9 cellular contexts compared by ENCODE assay signal in genomic region chr2:159822478-159822833, GRCh38. TPM values are rescaled to one million over a fixed set of nuclear protein-coding genes. Genes with fewer than 3 reads are reported as not detected.
DNase-seq lines count a peak whose midpoint lies in the region; ATAC-seq, FAIRE-seq and TF ChIP-seq lines count a peak whose summit lies in the region.
"Not testable (repeated sequence)": the region's sequence is repeated elsewhere in the genome, so short reads cannot be mapped to it uniquely, and the experiment has no call there.
"Had no signal": no experiment of that assay in that cellular context is flagged by ENCODE, and none has a peak within 500 bp of the region (broad histone marks: within the 10 kb centered on the region; RNA-seq: fewer than 3 reads in every experiment).

No MANE protein-coding gene starts in this region.

- not testable (repeated sequence) for H3K9me1 ChIP-seq in IMR-90 (ENCODE audit: insufficient read depth, low read length)

- in situ Hi-C loops in IMR-90 (cut with MboI; ENCODE audit: low sequenced_read_pairs); HepG2 (cut with HindIII; ENCODE audit: extremely low pct_ligation_motif_present, low pct_unique_long_range_greater_than_20kb): not testable (repeated sequence)

- TF ChIP-seq RAD21 in A549 (conservative IDR thresholded peaks at IDR 0.05 in 1 of 2, IDR thresholded peaks at IDR 0.05 in 1 of 2); IMR-90 (IDR thresholded peaks at IDR 0.05; ENCODE audit: low read length); HepG2 (CRISPR knock-in tag; IDR thresholded peaks at IDR 0.05): not testable (repeated sequence)

- not testable (repeated sequence) for DNase-seq in A549 (ENCODE audit: low read depth in 1 of 2, low spot score in 1 of 2); Caco-2; IMR-90; PC-3; fibroblast of lung (ENCODE audit: low read depth in 2 of 2); hepatocyte (ENCODE audit: low spot score); left colon; HepG2 (ENCODE audit: low spot score)

- not testable (repeated sequence) for H2AK9ac ChIP-seq in IMR-90 (replicated peaks; ENCODE audit: low read depth, low read length, poor library complexity)

- not testable (repeated sequence) for H3K27me3 Mint-ChIP-seq in Caco-2 (ENCODE audit: insufficient read depth, unreplicated experiment)

- dilution Hi-C loops in IMR-90 (cut with HindIII; ENCODE audit: low sequenced_read_pairs, unreplicated experiment) = not testable (repeated sequence)

- H4K20me1 ChIP-seq in IMR-90 (ENCODE audit: insufficient read depth, low read length); PC-3 (ENCODE audit: low read length); fibroblast of lung (ENCODE audit: control insufficient read depth, extremely low read depth, insufficient read depth, low read length); hepatocyte (ENCODE audit: insufficient read depth, poor library complexity, severe bottlenecking); HepG2 (ENCODE audit: insufficient read depth, low read length): not testable (repeated sequence)

- not testable (repeated sequence) for H3K9me3 ChIP-seq in A549; Caco-2; IMR-90 (ENCODE audit: control insufficient read depth, insufficient read depth, low read length); PC-3 (ENCODE audit: low read length); fibroblast of lung (ENCODE audit: control insufficient read depth, insufficient read depth, low read depth, low read length); hepatocyte (ENCODE audit: low read depth); HepG2 (ENCODE audit: low read length)

- not testable (repeated sequence) for H3K14ac ChIP-seq in IMR-90 (replicated peaks; ENCODE audit: low read depth, low read length)

- CTCF ChIA-PET in A549 (lab: Yijun Ruan, JAX) = interaction anchor here (0.7 to 0.9 kb wide), 2 partner anchors 14 to 146 kb away, joined by 3 read pairs; no protein-coding TSS in a partner anchor
- CTCF ChIA-PET in Caco-2 (lab: Charles Lee) = interaction anchor here (1.3 to 1.7 kb wide), 2 partner anchors 99 to 145 kb away, joined by 3 to 7 read pairs; no protein-coding TSS in a partner anchor
- CTCF ChIA-PET in IMR-90 (lab: Yijun Ruan, JAX) = interaction anchor here (0.6 kb wide), 1 partner anchor 1017 kb away, joined by 3 read pairs; no protein-coding TSS in a partner anchor
- CTCF ChIA-PET in PC-3 (lab: Charles Lee); HepG2 (lab: Yijun Ruan, JAX; ENCODE audit: low intra/inter-chr PET ratio, low total read pairs): not testable (repeated sequence)

- H3K27me3 ChIP-seq in Caco-2 (replicated peaks; ENCODE audit: control insufficient read depth, insufficient read depth, low read length); IMR-90 (ENCODE audit: control insufficient read depth, insufficient read depth, low read length); PC-3 (ENCODE audit: low read length); fibroblast of lung (ENCODE audit: control insufficient read depth, insufficient read depth, low read length); hepatocyte; HepG2 (ENCODE audit: control insufficient read depth in 1 of 2, insufficient read depth in 2 of 2, low read length in 2 of 2): not testable (repeated sequence)

- H2BK5ac ChIP-seq in IMR-90 (ENCODE audit: low read depth, low read length, poor library complexity, severe bottlenecking) = not testable (repeated sequence)

- not testable (repeated sequence) for H2BK20ac ChIP-seq in IMR-90 (ENCODE audit: low read depth, low read length)

- H3K18ac ChIP-seq in IMR-90 (ENCODE audit: low read depth, low read length) = not testable (repeated sequence)

- not testable (repeated sequence) for H4K91ac ChIP-seq in IMR-90 (ENCODE audit: insufficient read depth, low read depth, low read length)

- not testable (repeated sequence) for H4K8ac ChIP-seq in IMR-90 (ENCODE audit: low read depth in 2 of 2, low read length in 2 of 2)

- H3K36me3 Mint-ChIP-seq in Caco-2 (ENCODE audit: insufficient read depth, unreplicated experiment) = not testable (repeated sequence)

- not testable (repeated sequence) for H3K4me1 ChIP-seq in A549; IMR-90 (ENCODE audit: control insufficient read depth, insufficient read depth, low read length); PC-3 (ENCODE audit: insufficient read depth, low read length); fibroblast of lung (ENCODE audit: control insufficient read depth, extremely low read depth, insufficient read depth, low read length); hepatocyte (ENCODE audit: insufficient read depth)
- peaks cover 10% of the 10 kb centered on the region; the same call in 1 of the 2 replicates for H3K4me1 ChIP-seq in Caco-2
- peaks cover 14% of the 10 kb centered on the region for H3K4me1 ChIP-seq in HepG2 (ENCODE audit: insufficient read depth, low read length)

- not testable (repeated sequence) for H3K56ac ChIP-seq in IMR-90 (ENCODE audit: extremely low read depth, insufficient read depth, low read length)

- TF ChIP-seq EP300 in A549 (IDR thresholded peaks at IDR 0.05); HepG2 (IDR thresholded peaks at IDR 0.05; ENCODE audit: low read depth in 2 of 2, low read length in 2 of 2); HepG2 (CRISPR knock-in tag; IDR thresholded peaks at IDR 0.05; ENCODE audit: borderline replicate concordance): not testable (repeated sequence)

- H2AFZ ChIP-seq in IMR-90 (replicated peaks; ENCODE audit: low read length, poor library complexity) (peak overlapping the region; percentile 51), PC-3 (ENCODE audit: low read length) (peak overlapping the region; percentile 4; the same call in 1 of the 2 replicates), fibroblast of lung (ENCODE audit: low read length) (peak overlapping the region; percentile 23), HepG2 (ENCODE audit: low read length) (peak overlapping the region; percentile 66)
- not testable (repeated sequence) for H2AFZ ChIP-seq in hepatocyte

- POLR2A ChIA-PET in A549 (lab: Yijun Ruan, JAX); Caco-2 (lab: Charles Lee); IMR-90 (lab: Charles Lee; ENCODE audit: unreplicated experiment); PC-3 (lab: Charles Lee; ENCODE audit: unreplicated experiment): not testable (repeated sequence)
- POLR2A ChIA-PET in HepG2 (lab: Yijun Ruan, JAX) = interaction anchor here (1.2 kb wide), 1 partner anchor 84 kb away, joined by 3 read pairs; no protein-coding TSS in a partner anchor

- H3K9me2 ChIP-seq in PC-3 (replicated peaks; ENCODE audit: low read length); hepatocyte (replicated peaks; ENCODE audit: insufficient read depth): not testable (repeated sequence)

- not testable (repeated sequence) for H4K5ac ChIP-seq in IMR-90 (ENCODE audit: low read depth, low read length)

- H3K4me3 ChIP-seq in A549 = peak overlapping the region; percentile 28; the same call in 1 of the 3 replicates
- H3K4me3 ChIP-seq in Caco-2 (ENCODE audit: low read depth, low read length); IMR-90 (ENCODE audit: insufficient read depth, low read depth, low read length); PC-3 (ENCODE audit: low read length); fibroblast of lung (replicated peaks in 1 of 4; ENCODE audit: control extremely low read depth in 1 of 4, insufficient read depth in 1 of 4, low read depth in 3 of 4, low read length in 4 of 4); hepatocyte: not testable (repeated sequence)
- peak overlapping the region; percentile 54 to 66 (median 56); a peak in 5 of 6 replicates for H3K4me3 ChIP-seq in HepG2 (replicated peaks in 1 of 3; ENCODE audit: insufficient read depth in 1 of 3, low read depth in 2 of 3, low read length in 3 of 3)

- WGBS in A549 (ENCODE audit: missing lambda C conversion rate) = 67% methylated on average over 4 of the region's 4 CpGs
- WGBS in IMR-90 (ENCODE audit: extremely low coverage in 2 of 2, insufficient read length in 1 of 2), 2 experiments = 20% methylated on average over 1 of the region's 4 CpGs; no CpG with 5 or more reads in 1 of the 2 experiments
- WGBS in hepatocyte (ENCODE audit: low lambda C conversion rate, missing lambda C conversion rate) = 88% methylated on average over 4 of the region's 4 CpGs
- WGBS in HepG2 (ENCODE audit: low lambda C conversion rate) = 32% methylated on average over 4 of the region's 4 CpGs

- H3K4me2 ChIP-seq in A549 (peak overlapping the region; percentile 65), HepG2 (ENCODE audit: low read depth, low read length) (peak overlapping the region; percentile 89)
- H3K4me2 ChIP-seq in IMR-90 (ENCODE audit: low read depth, low read length); PC-3 (ENCODE audit: low read length); fibroblast of lung (ENCODE audit: extremely low read depth, insufficient read depth, low read length); hepatocyte: not testable (repeated sequence)

- H3F3A ChIP-seq in PC-3 (ENCODE audit: low read length, unreplicated experiment) = not testable (repeated sequence)

- not testable (repeated sequence) for BruUV-seq in Caco-2 (replicated peaks; lab: Mats Ljungman, UMichigan); IMR-90 (replicated peaks; lab: Mats Ljungman, UMichigan); PC-3 (replicated peaks; lab: Mats Ljungman, UMichigan); HepG2 (replicated peaks; lab: Mats Ljungman, UMichigan)

- H3K79me1 ChIP-seq in IMR-90 (ENCODE audit: low read depth in 1 of 2, low read length in 2 of 2) = not testable (repeated sequence)

- not testable (repeated sequence) for TF ChIP-seq CTCF in A549 (IDR thresholded peaks at IDR 0.05); Caco-2 (IDR thresholded peaks at IDR 0.05; ENCODE audit: insufficient read depth in 1 of 2, low read depth in 1 of 2, low read length in 1 of 2, severe bottlenecking in 1 of 2, unreplicated experiment in 1 of 2); IMR-90 (conservative IDR thresholded peaks at IDR 0.05; ENCODE audit: low read depth, low read length); PC-3 (conservative IDR thresholded peaks at IDR 0.05; ENCODE audit: low read depth, low read length); fibroblast of lung (conservative IDR thresholded peaks at IDR 0.05 in 1 of 2, IDR thresholded peaks at IDR 0.05 in 1 of 2; ENCODE audit: low read depth in 1 of 2, low read length in 2 of 2); hepatocyte (IDR thresholded peaks at IDR 0.05; ENCODE audit: poor library complexity); HepG2 (CRISPR knock-in tag; IDR thresholded peaks at IDR 0.05)

- H3K27ac ChIP-seq in A549 (peak overlapping the region in 1 of 2 experiments; percentile 68; a peak in 3 of 6 replicates), hepatocyte (peak overlapping the region; percentile 37)
- not testable (repeated sequence) for H3K27ac ChIP-seq in IMR-90 (ENCODE audit: insufficient read depth, low read length); PC-3 (ENCODE audit: low read length); fibroblast of lung (ENCODE audit: insufficient read depth, low read length); HepG2 (ENCODE audit: extremely low read length, insufficient read depth, low read length)

- intact Hi-C loops in Caco-2 (cut with micrococcal nuclease; ENCODE audit: unreplicated experiment); IMR-90 (cut with micrococcal nuclease); PC-3 (cut with micrococcal nuclease); left colon (cut with DNase I, micrococcal nuclease): not testable (repeated sequence)
- intact Hi-C loops in HepG2 (cut with micrococcal nuclease; ENCODE audit: unreplicated experiment) = loop anchor here (1.0 kb wide), 1 partner anchor 84 kb away; no protein-coding TSS in a partner anchor

- H3K23ac ChIP-seq in IMR-90 (ENCODE audit: low read depth, low read length) = not testable (repeated sequence)

- not testable (repeated sequence) for H3K9ac ChIP-seq in IMR-90 (ENCODE audit: low read depth, low read length); PC-3 (ENCODE audit: low read length); fibroblast of lung (ENCODE audit: insufficient read depth, low read length); HepG2 (ENCODE audit: insufficient read depth, low read depth, low read length)

- not testable (repeated sequence) for H2BK15ac ChIP-seq in IMR-90 (ENCODE audit: low read depth, low read length)

- FAIRE-seq in A549 (lab: Jason Lieb, UNC); HepG2 (lab: Jason Lieb, UNC): not testable (repeated sequence)

- TF ChIP-seq POLR2A in A549 (IDR thresholded peaks at IDR 0.05; ENCODE audit: low read length); IMR-90 (IDR thresholded peaks at IDR 0.05; ENCODE audit: low read depth, low read length); HepG2 (IDR thresholded peaks at IDR 0.05; ENCODE audit: insufficient read depth in 1 of 2, low read depth in 2 of 2, low read length in 2 of 2): not testable (repeated sequence)

- H3K9me3 Mint-ChIP-seq in Caco-2 (ENCODE audit: unreplicated experiment) = not testable (repeated sequence)

- ATAC-seq in A549; IMR-90 (ENCODE audit: low read depth); PC-3: not testable (repeated sequence)
- ATAC-seq in left colon = peak; percentile 6
- peak; percentile 13; the same call in 2 of the 3 replicates for ATAC-seq in HepG2

- not testable (repeated sequence) for H3K79me2 ChIP-seq in PC-3 (ENCODE audit: low read length); fibroblast of lung (ENCODE audit: control insufficient read depth, insufficient read depth, low read length); hepatocyte; HepG2 (ENCODE audit: insufficient read depth, low read length)

- H3K4me1 Mint-ChIP-seq in Caco-2 (ENCODE audit: low read depth, unreplicated experiment) = not testable (repeated sequence)

- H2AK5ac ChIP-seq in IMR-90 (ENCODE audit: low read depth, low read length) = not testable (repeated sequence)

- H3K4ac ChIP-seq in IMR-90 (ENCODE audit: low read depth, low read length) = not testable (repeated sequence)

- peak overlapping the region; percentile 11 for H3K27ac Mint-ChIP-seq in Caco-2 (ENCODE audit: unreplicated experiment)

- peak overlapping the region; percentile 31 for H3K4me3 Mint-ChIP-seq in Caco-2 (ENCODE audit: unreplicated experiment)

- H3K36me3 ChIP-seq in Caco-2 (ENCODE audit: control insufficient read depth, insufficient read depth, low read length); IMR-90 (ENCODE audit: control insufficient read depth, insufficient read depth, low read length); PC-3 (ENCODE audit: low read depth, low read length); fibroblast of lung (ENCODE audit: control insufficient read depth, insufficient read depth, low read length); hepatocyte (replicated peaks; ENCODE audit: insufficient read depth, low read depth); HepG2 (replicated peaks in 1 of 2; ENCODE audit: control insufficient read depth in 1 of 2, insufficient read depth in 2 of 2, low read length in 2 of 2): not testable (repeated sequence)

- H2BK120ac ChIP-seq in IMR-90 (ENCODE audit: low read depth, low read length) = not testable (repeated sequence)

RNA-seq across cellular contexts. Expression of gene CD302, which starts 24.4 kb away (rescaled TPM):
- polyA plus RNA-seq in A549 (2011; rRNA removed) (8.4 and 8.7 TPM in 2 replicates), A549 (2017; fragmentation: RNase III; extraction: RNeasy Plus Mini Kit Qiagen cat#74134 plus additional on column Dnase treatment) (2.4 to 2.9 TPM (median 2.5 TPM) in 3 replicates), IMR-90 (2012; rRNA removed) (3.0 and 4.0 TPM in 2 replicates), fibroblast of lung (13.7 and 19.1 TPM in 2 replicates), hepatocyte (6.0 and 7.1 TPM in 2 replicates), HepG2 (2011; rRNA removed) (15.6 and 16.0 TPM in 2 replicates)
- 1.3 and 1.5 TPM in 2 replicates for polyA plus RNA-seq in A549 (2012; cell fraction: cytosol; rRNA removed)
- 0.42 and 0.58 TPM in 2 replicates for polyA plus RNA-seq in A549 (2012; cell fraction: nucleus; rRNA removed)
- 2.0 and 2.5 TPM in 2 replicates for polyA minus RNA-seq in A549 (2011; rRNA and poly(A)+ RNA removed)
- total RNA-seq in Caco-2 (2022) (7.5 and 7.6 TPM in 2 replicates), IMR-90 (2012; rRNA removed) (3.8 and 6.1 TPM in 2 replicates), PC-3 (2014; rRNA removed) (7.4 and 8.5 TPM in 2 replicates), fibroblast of lung (9.4 and 15.9 TPM in 2 replicates), hepatocyte (25.2 and 26.0 TPM in 2 replicates), left colon (10 to 100 TPM; 12.6 to 18.3 TPM), HepG2 (2016; rRNA removed; fragmentation: Illumina TruSeq; extraction: Trizol) (5.6 and 8.0 TPM in 2 replicates)
- 0.90 and 1.1 TPM in 2 replicates for polyA plus RNA-seq in IMR-90 (2012; cell fraction: cytosol; rRNA removed)
- 0.28 and 1.4 TPM in 2 replicates for polyA plus RNA-seq in IMR-90 (2012; cell fraction: nucleus; rRNA removed; ENCODE audit: low replicate concordance)
- polyA plus RNA-seq in fibroblast of lung (2012) = 5.4 and 8.7 TPM in 2 replicates
- 1.3 and 1.9 TPM in 2 replicates for polyA minus RNA-seq in fibroblast of lung (ENCODE audit: low replicate concordance)
- total RNA-seq in HepG2 (2016; cell fraction: cytosol; rRNA removed; fragmentation: Illumina TruSeq; extraction: Trizol; ENCODE audit: low read depth) = 1.4 and 1.7 TPM in 2 replicates
- total RNA-seq in HepG2 (2016; cell fraction: insoluble cytoplasmic fraction; rRNA removed; fragmentation: Illumina TruSeq; extraction: Trizol) = 5.5 and 7.6 TPM in 2 replicates
- total RNA-seq in HepG2 (2016; cell fraction: membrane; rRNA removed; fragmentation: Illumina TruSeq; extraction: Trizol) = 3.5 and 4.0 TPM in 2 replicates
- total RNA-seq in HepG2 (2016; cell fraction: nucleus; rRNA removed; fragmentation: Illumina TruSeq; extraction: Trizol) = 8.1 and 9.2 TPM in 2 replicates
- 6.9 and 14.7 TPM in 2 replicates for polyA plus RNA-seq in HepG2 (2011; cell fraction: cytosol; rRNA removed)
- polyA plus RNA-seq in HepG2 (2011; cell fraction: nucleus; rRNA removed) = 2.4 and 4.1 TPM in 2 replicates
- polyA plus RNA-seq in HepG2 (2012) = 14.4 and 16.4 TPM in 2 replicates
- 2.1 and 2.3 TPM in 2 replicates for polyA plus RNA-seq in HepG2 (2016; cell fraction: cytosol; fragmentation: Illumina TruSeq; extraction: Trizol; ENCODE audit: low read depth)
- polyA plus RNA-seq in HepG2 (2016; cell fraction: insoluble cytoplasmic fraction; fragmentation: Illumina TruSeq; extraction: Trizol; ENCODE audit: low read depth) = 9.4 and 9.8 TPM in 2 replicates
- polyA plus RNA-seq in HepG2 (2016; cell fraction: membrane; fragmentation: Illumina TruSeq; extraction: Trizol; ENCODE audit: low read depth) = 4.1 and 4.5 TPM in 2 replicates
- polyA plus RNA-seq in HepG2 (2016; cell fraction: nucleus; fragmentation: Illumina TruSeq; extraction: Trizol; ENCODE audit: insufficient read depth, low read depth) = 12.9 and 15.8 TPM in 2 replicates
- 3.5 TPM in 1 of 2 replicates, not detected in the other for polyA minus RNA-seq in HepG2 (2011; rRNA and poly(A)+ RNA removed; ENCODE audit: low replicate concordance)
- polyA minus RNA-seq in HepG2 (2011; cell fraction: cytosol; rRNA and poly(A)+ RNA removed) = 11.8 and 16.6 TPM in 2 replicates
- polyA minus RNA-seq in HepG2 (2011; cell fraction: nucleus; rRNA and poly(A)+ RNA removed) = 7.7 and 12.2 TPM in 2 replicates
- total RNA-seq: G401 had no signal
